16 cellular contexts compared by ENCODE assay signal in the genomic region with DNA sequence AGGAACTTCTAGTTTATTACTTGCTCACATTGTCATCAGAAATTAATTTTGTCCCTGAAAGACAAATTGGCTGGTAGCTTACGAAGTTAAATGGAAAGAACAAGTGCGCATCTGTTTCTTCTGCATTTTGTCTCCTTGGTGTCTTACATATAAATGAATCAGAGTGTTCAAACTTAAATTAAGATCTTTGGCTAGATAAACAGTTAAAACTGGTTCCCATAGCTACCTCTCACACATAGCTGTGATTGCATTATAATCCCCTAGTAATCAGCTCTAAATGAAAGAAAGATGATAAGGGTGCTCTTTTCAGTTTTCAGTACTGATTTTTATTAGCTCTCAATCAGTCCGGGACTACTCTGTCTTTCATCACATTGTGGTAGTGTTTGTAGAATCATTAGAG.
"Had no signal": no experiment of that assay in that cellular context is flagged by ENCODE, and none has a peak within 500 bp of the region (broad histone marks: within the 10 kb centered on the region; RNA-seq: fewer than 3 reads in every experiment).

No MANE protein-coding gene starts in this region.

- H3K4me1 ChIP-seq: pancreas, right lobe of liver, upper lobe of right lung had no signal

- H3K9me3 ChIP-seq: pancreas, right lobe of liver, upper lobe of right lung had no signal

- H3K4me3 ChIP-seq: pancreas, right lobe of liver, upper lobe of right lung had no signal

- ATAC-seq: activated CD8-positive, alpha-beta memory T cell treated with anti-CD3 and anti-CD28 coated beads, Interleukin-2, amount 10 ng/mL, durations not matched to agents 7 days and 5 days; esophagus mucosa; naive thymus-derived CD8-positive, alpha-beta T cell; right lobe of liver; stimulated activated memory B cell treated with anti-CD40 and anti-IgM and Interleukin-4, amounts not matched to agents 10 μg/mL and 1 μg/mL and 100 μg/mL, for 72 hours; WTC11 had no signal

- H3K36me3 ChIP-seq: pancreas, right lobe of liver, upper lobe of right lung had no signal

- H3K27ac ChIP-seq: pancreas, right lobe of liver, upper lobe of right lung had no signal

- H3K27me3 ChIP-seq: pancreas, right lobe of liver had no signal

- DNase-seq: activated CD4-positive, alpha-beta memory T cell treated with anti-CD3 and anti-CD28 coated beads, Interleukin-2, amount 10 ng/mL, durations not matched to agents 7 days and 5 days; activated CD4-positive, alpha-beta T cell treated with anti-CD3 and anti-CD28 coated beads for 4 hours; activated CD8-positive, alpha-beta memory T cell treated with anti-CD3 and anti-CD28 coated beads, Interleukin-2, amount 10 ng/mL, durations not matched to agents 7 days and 5 days; activated naive CD4-positive, alpha-beta T cell treated with anti-CD3 and anti-CD28 coated beads for 36 hours; cerebellar nuclear complex; cortex of kidney; effector CD4-positive, alpha-beta T cell; mesendoderm; naive thymus-derived CD8-positive, alpha-beta T cell; pancreas; right lobe of liver; stimulated activated CD4-positive, alpha-beta T cell treated with anti-CD3 and anti-CD28 coated beads, Interleukin-4, amount 100 ng/mL, for 4 hours; upper lobe of right lung had no signal
